Comparison of ENCODE assay signal across 24 cellular contexts in the genomic region with DNA sequence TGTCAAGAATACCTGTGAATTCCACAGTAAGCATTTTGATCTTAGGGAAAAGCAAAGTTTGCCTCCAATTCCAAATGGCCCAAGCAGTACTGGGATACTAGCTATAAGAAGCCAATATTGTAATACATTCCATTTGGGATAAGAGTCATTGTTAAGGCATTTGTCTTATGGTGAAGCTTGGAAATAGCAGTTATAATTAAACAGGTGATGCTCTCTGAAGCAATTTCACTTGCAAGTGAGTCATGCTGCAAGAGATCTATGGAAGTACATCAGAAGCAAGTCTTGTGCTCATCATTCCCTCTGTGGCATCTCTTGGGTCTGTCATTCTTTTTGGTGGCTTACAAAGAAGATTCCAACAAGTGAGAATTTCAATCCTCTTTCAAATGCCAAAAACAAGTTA.
"Had no signal": no experiment of that assay in that cellular context is flagged by ENCODE, and none has a peak within 500 bp of the region (broad histone marks: within the 10 kb centered on the region; RNA-seq: fewer than 3 reads in every experiment).

No MANE protein-coding gene starts in this region.

- H3K9me3 ChIP-seq: body of pancreas, mucosa of descending colon, transverse colon, uterus had no signal

- H3K27ac ChIP-seq: body of pancreas, transverse colon, uterus, WERI-Rb-1 had no signal

- ATAC-seq: activated CD8-positive, alpha-beta T cell treated with anti-CD3 and anti-CD28 coated beads, Interleukin-2, amount 10 ng/mL, durations not matched to agents 7 days and 5 days; activated naive CD8-positive, alpha-beta T cell treated with anti-CD3 and anti-CD28 coated beads, Interleukin-2, amount 50 U/mL, for 24 hours; body of pancreas; left cardiac atrium; mucosa of descending colon; naive thymus-derived CD4-positive, alpha-beta T cell; sciatic nerve; stimulated activated naive B cell treated with anti-CD40 and anti-IgM and Interleukin-4, amounts not matched to agents 10 μg/mL and 1 μg/mL and 100 μg/mL, for 72 hours had no signal

- H3K36me3 ChIP-seq: transverse colon, uterus, WERI-Rb-1 had no signal

- H3K4me2 ChIP-seq: smooth muscle cell had no signal

- DNase-seq: activated CD4-positive, alpha-beta T cell treated with anti-CD3 and anti-CD28 coated beads, Interleukin-2, amount 10 ng/mL, durations not matched to agents 7 days and 5 days; activated CD4-positive, CD25-positive, alpha-beta regulatory T cell treated with anti-CD3 and anti-CD28 coated beads, Interleukin-2, amount 50 U/mL, for 72 hours; activated CD8-positive, alpha-beta T cell treated with anti-CD3 and anti-CD28 coated beads, Interleukin-2, amount 10 ng/mL, durations not matched to agents 7 days and 5 days; activated gamma-delta T cell; activated naive CD4-positive, alpha-beta T cell treated with anti-CD3 and anti-CD28 coated beads, Interleukin-2, amount 50 U/mL, for 16 hours; activated naive CD8-positive, alpha-beta T cell treated with anti-CD3 and anti-CD28 coated beads, Interleukin-2, amount 50 U/mL, for 24 hours; body of pancreas; erythroblast; foreskin melanocyte; hypothalamus; left cardiac atrium; mesenchymal stem cell; mucosa of descending colon; naive thymus-derived CD4-positive, alpha-beta T cell; occipital lobe; stimulated activated CD4-positive, alpha-beta T cell treated with anti-CD3 and anti-CD28 coated beads, Interleukin-15, amount 100 ng/mL, for 24 hours; stimulated activated CD8-positive, alpha-beta memory T cell treated with anti-CD3 and anti-CD28 coated beads, Interleukin-4, amount 100 ng/mL, for 48 hours; stimulated activated naive B cell treated with anti-CD40 and anti-IgM and Interleukin-4, amounts not matched to agents 10 μg/mL and 1 μg/mL and 100 μg/mL, for 72 hours; transverse colon; uterus; WERI-Rb-1 had no signal

- FAIRE-seq: TTC549 had no signal

- H3K4me1 ChIP-seq: body of pancreas, transverse colon, uterus had no signal

- H3K27me3 ChIP-seq: body of pancreas, transverse colon, uterus had no signal

- H3K4me3 ChIP-seq: body of pancreas, mucosa of descending colon, smooth muscle cell, transverse colon, uterus had no signal
